13 cellular contexts compared by ENCODE assay signal in genomic region chr10:133390597-133391248, GRCh38. TPM values are rescaled to one million over a fixed set of nuclear protein-coding genes. Genes with fewer than 3 reads are reported as not detected.
DNase-seq lines count a peak whose midpoint lies in the region; ATAC-seq, FAIRE-seq and TF ChIP-seq lines count a peak whose summit lies in the region.
"Had no signal": no experiment of that assay in that cellular context is flagged by ENCODE, and none has a peak within 500 bp of the region (broad histone marks: within the 10 kb centered on the region; RNA-seq: fewer than 3 reads in every experiment).

No MANE protein-coding gene starts in this region.

- 59% methylated on average over 8 of the region's 19 CpGs for WGBS in K562 (ENCODE audit: insufficient coverage, low coverage, missing lambda C conversion rate)

- peaks cover 19% of the 10 kb centered on the region for H3K4me1 Mint-ChIP-seq in neural progenitor cell

- peak overlapping the region; percentile 83 for H3K27ac ChIP-seq in K562 (ENCODE audit: extremely low read depth, low read depth, low read length)
- no peak overlapping the region for H3K27ac ChIP-seq in neural progenitor cell
- H3K27ac ChIP-seq: brain microvascular endothelial cell, tibial nerve had no signal

- no peaks in the 10 kb centered on the region for H3K9me3 ChIP-seq in K562 (replicated peaks; ENCODE audit: control insufficient read depth, insufficient read depth, low read depth, low read length)
- H3K9me3 ChIP-seq in neural progenitor cell (ENCODE audit: low read depth): no peaks in the 10 kb centered on the region
- H3K9me3 ChIP-seq: tibial nerve had no signal

- TF ChIP-seq EP300 in K562 (IDR thresholded peaks at IDR 0.05; ENCODE audit: low read length): no peak

- BruUV-seq in K562 (replicated peaks; lab: Mats Ljungman, UMichigan): no TSS peak

- no peak for FAIRE-seq in K562 (lab: Jason Lieb, UNC)

- no peak for ATAC-seq in K562

- H3K4me3 ChIP-seq in GM08714 (ENCODE audit: low read length): peak overlapping the region; percentile 68; the same call in 1 of the 2 replicates
- peak overlapping the region; percentile 61 for H3K4me3 ChIP-seq in NB4 (ENCODE audit: low read depth, low read length)
- H3K4me3 ChIP-seq in K562: peak overlapping the region; percentile 46; the same call in 1 of the 2 replicates
- H3K4me3 ChIP-seq in neural progenitor cell: no peak overlapping the region
- H3K4me3 ChIP-seq: tibial nerve had no signal

- intact Hi-C loops in K562 (cut with micrococcal nuclease): loop anchor here (5.0 to 10.0 kb wide), 2 partner anchors 33 to 66 kb away; partner anchors contain the start of gene FUOM

- DNase-seq in NB4 (ENCODE audit: low read depth) (no peak), K562 (ENCODE audit: extremely low read depth in 1 of 4, low spot score in 3 of 4) (peak in 1 of 4 experiments; percentile 10), neural progenitor cell (ENCODE audit: low spot score) (no peak), GM03348 (ENCODE audit: low spot score) (no peak), SW480 (ENCODE audit: low spot score) (no peak), OCI-M1 (lab: John Stamatoyannopoulos, UW) (no peak), UCSD-AML1 (lab: John Stamatoyannopoulos, UW; ENCODE audit: unreplicated experiment) (no peak)
- DNase-seq: brain microvascular endothelial cell, DMS79, kidney glomerular epithelial cell, NCI-H510A had no signal

- TF ChIP-seq POLR2A in NB4 (IDR thresholded peaks at IDR 0.05; ENCODE audit: extremely low read depth, insufficient read length) (no peak), K562 (conservative IDR thresholded peaks at IDR 0.05) (no peak)

- H3K27ac Mint-ChIP-seq in neural progenitor cell: no peak overlapping the region

- in situ Hi-C loops in K562 (cut with MboI): no loop called here

- peak overlapping the region; percentile 10 for H3K4me3 Mint-ChIP-seq in neural progenitor cell

- H3K9ac ChIP-seq in K562 (ENCODE audit: insufficient read depth in 1 of 2, low read depth in 2 of 2, low read length in 2 of 2) (peak overlapping the region; percentile 30 to 52; a peak in 3 of 4 replicates), neural progenitor cell (no peak overlapping the region)

- H3K4me2 ChIP-seq in K562 (ENCODE audit: insufficient read depth, low read length) (peak overlapping the region; percentile 92), neural progenitor cell (no peak overlapping the region)

- POLR2A ChIA-PET in K562 (lab: Yijun Ruan, JAX): interaction anchor here (0.6 to 1.6 kb wide), 3 partner anchors 8 to 13 kb away, joined by 3 to 5 read pairs (median 4); partner anchors contain the start of gene PAOX

- H3K9me1 ChIP-seq in K562 (ENCODE audit: control insufficient read depth, insufficient read depth, low read length): no peaks in the 10 kb centered on the region

- peaks cover 7% of the 10 kb centered on the region for H3K27me3 Mint-ChIP-seq in neural progenitor cell (ENCODE audit: insufficient read depth, low read depth)

- no peak for TF ChIP-seq RAD21 in K562 (CRISPR knock-in tag; conservative IDR thresholded peaks at IDR 0.05 in 1 of 2, IDR thresholded peaks at IDR 0.05 in 1 of 2)

- peaks cover 9% of the 10 kb centered on the region for H3F3A ChIP-seq in neural progenitor cell (ENCODE audit: low read depth)

- no peaks in the 10 kb centered on the region for H3K27me3 ChIP-seq in K562 (ENCODE audit: control insufficient read depth in 2 of 2, insufficient read depth in 2 of 2, low read length in 2 of 2)
- H3K27me3 ChIP-seq in neural progenitor cell: no peaks in the 10 kb centered on the region
- H3K27me3 ChIP-seq: brain microvascular endothelial cell, tibial nerve had no signal

- H2AFZ ChIP-seq in K562 (ENCODE audit: low read depth, low read length): no peak overlapping the region
- no peak overlapping the region for H2AFZ ChIP-seq in neural progenitor cell (replicated peaks)

- peaks cover 2% of the 10 kb centered on the region for H3K36me3 Mint-ChIP-seq in neural progenitor cell

- H3K36me3 ChIP-seq in K562 (ENCODE audit: control insufficient read depth, insufficient read depth, low read length) (peaks cover 7% of the 10 kb centered on the region; the same call in 1 of the 3 replicates), neural progenitor cell (no peaks in the 10 kb centered on the region)
- H3K36me3 ChIP-seq: brain microvascular endothelial cell had no signal

- H4K20me1 ChIP-seq in K562 (replicated peaks; ENCODE audit: control insufficient read depth, insufficient read depth, low read length): no peaks in the 10 kb centered on the region
- peaks cover 6% of the 10 kb centered on the region for H4K20me1 ChIP-seq in neural progenitor cell (ENCODE audit: low read depth)

- H3K4me1 ChIP-seq in K562 (replicated peaks in 1 of 2; ENCODE audit: control insufficient read depth in 2 of 2, insufficient read depth in 2 of 2, low read length in 2 of 2): peaks cover 15 to 62% of the 10 kb centered on the region in 2 experiments
- H3K4me1 ChIP-seq in neural progenitor cell: peaks cover 11% of the 10 kb centered on the region

- H3K9me3 Mint-ChIP-seq in neural progenitor cell: no peaks in the 10 kb centered on the region

- H3K79me2 ChIP-seq in K562 (ENCODE audit: control insufficient read depth, insufficient read depth, low read length): peaks cover 14% of the 10 kb centered on the region
- H3K79me2 ChIP-seq in neural progenitor cell (ENCODE audit: low read depth): peaks cover 14% of the 10 kb centered on the region

- TF ChIP-seq CTCF in NB4 (IDR thresholded peaks at IDR 0.05; ENCODE audit: low read depth, low read length) (no peak), K562 (IDR thresholded peaks at IDR 0.05 in 2 of 3, conservative IDR thresholded peaks at IDR 0.05 in 1 of 3; ENCODE audit: insufficient read depth in 2 of 3, low read depth in 1 of 3, low read length in 3 of 3) (no peak), neural progenitor cell (IDR thresholded peaks at IDR 0.05) (no peak)

- CTCF ChIA-PET in K562 (lab: Yijun Ruan, JAX; ENCODE audit: low intra/inter-chr PET ratio): no interaction called here

RNA-seq across cellular contexts. Expression of gene MTG1, which starts 3.2 kb away (rescaled TPM):
- total RNA-seq in K562 (2011; cell fraction: chromatin; rRNA removed; ENCODE audit: low replicate concordance): 121 and 197 TPM in 2 replicates
- total RNA-seq in K562 (2011; cell fraction: nucleolus; rRNA removed): 101 and 119 TPM in 2 replicates
- 85.3 and 89.5 TPM in 2 replicates for total RNA-seq in K562 (2011; cell fraction: nucleoplasm; rRNA removed)
- 11.6 and 16.9 TPM in 2 replicates for total RNA-seq in K562 (2014; rRNA removed)
- total RNA-seq in K562 (2014; rRNA removed; fragmentation: Illumina TruSeq; extraction: Trizol): 10.1 and 13.8 TPM in 2 replicates
- total RNA-seq in K562 (2015; rRNA removed; fragmentation: Illumina TruSeq; extraction: Trizol): 13.8 and 15.4 TPM in 2 replicates
- 18.1 and 18.2 TPM in 2 replicates for total RNA-seq in K562 (2021)
- polyA plus RNA-seq in K562 (2011; rRNA removed): 24.1 and 27.1 TPM in 2 replicates
- polyA plus RNA-seq in K562 (2011; cell fraction: cytosol; rRNA removed): 17.9 and 25.1 TPM in 2 replicates
- polyA plus RNA-seq in K562 (2011; cell fraction: nucleus; rRNA removed): 72.9 and 146 TPM in 2 replicates
- 16.4 and 17.9 TPM in 2 replicates for polyA plus RNA-seq in K562 (2012)
- polyA plus RNA-seq in K562 (2014; fragmentation: Illumina TruSeq; extraction: Trizol): 19.5 and 22.1 TPM in 2 replicates
- 1 to 10 TPM; 2.8 to 3.0 TPM for polyA plus RNA-seq in K562 (2014; fragmentation: Nextera tagmentation; extraction: Ambion mirVana)
- 23.0 and 28.2 TPM in 2 replicates for polyA plus RNA-seq in K562 (2014; rRNA removed)
- polyA minus RNA-seq in K562 (2011; rRNA and poly(A)+ RNA removed): 25.9 and 28.3 TPM in 2 replicates
- polyA minus RNA-seq in K562 (2011; cell fraction: cytosol; rRNA and poly(A)+ RNA removed): 16.2 and 17.5 TPM in 2 replicates
- polyA minus RNA-seq in K562 (2011; cell fraction: nucleus; rRNA and poly(A)+ RNA removed): 29.9 and 33.8 TPM in 2 replicates
- total RNA-seq in neural progenitor cell (ENCODE audit: low replicate concordance): 28.0 and 28.8 TPM in 2 replicates

RNA-seq across cellular contexts. Expression of gene PAOX, which starts 11.7 kb away (rescaled TPM):
- total RNA-seq in K562 (2011; cell fraction: chromatin; rRNA removed; ENCODE audit: low replicate concordance): 4.2 and 13.2 TPM in 2 replicates
- 10.2 and 10.9 TPM in 2 replicates for total RNA-seq in K562 (2011; cell fraction: nucleolus; rRNA removed)
- total RNA-seq in K562 (2011; cell fraction: nucleoplasm; rRNA removed): 7.6 and 9.1 TPM in 2 replicates
- total RNA-seq in K562 (2014; rRNA removed) (4.9 and 8.7 TPM in 2 replicates), K562 (2014; rRNA removed; fragmentation: Illumina TruSeq; extraction: Trizol) (1.1 and 1.6 TPM in 2 replicates), K562 (2015; rRNA removed; fragmentation: Illumina TruSeq; extraction: Trizol) (2.6 and 2.8 TPM in 2 replicates), K562 (2021) (6.0 and 6.4 TPM in 2 replicates), neural progenitor cell (ENCODE audit: low replicate concordance) (4.6 and 8.2 TPM in 2 replicates)
- polyA plus RNA-seq in K562 (2011; rRNA removed) (4.2 and 4.3 TPM in 2 replicates), K562 (2014; fragmentation: Illumina TruSeq; extraction: Trizol) (1.4 and 2.0 TPM in 2 replicates), K562 (2014; fragmentation: Nextera tagmentation; extraction: Ambion mirVana) (1 to 10 TPM in 1 of 2 experiments, under 1 TPM in 1; 0.80 to 1.7 TPM), K562 (2014; rRNA removed) (5.1 and 5.4 TPM in 2 replicates)
- polyA plus RNA-seq in K562 (2011; cell fraction: cytosol; rRNA removed): 5.2 and 10.9 TPM in 2 replicates
- 7.7 and 12.4 TPM in 2 replicates for polyA plus RNA-seq in K562 (2011; cell fraction: nucleus; rRNA removed)
- 3.5 and 4.0 TPM in 2 replicates for polyA plus RNA-seq in K562 (2012)
- 1.0 and 1.4 TPM in 2 replicates for polyA minus RNA-seq in K562 (2011; rRNA and poly(A)+ RNA removed)
- polyA minus RNA-seq in K562 (2011; cell fraction: cytosol; rRNA and poly(A)+ RNA removed): 0.91 and 3.4 TPM in 2 replicates
- 3.9 and 4.3 TPM in 2 replicates for polyA minus RNA-seq in K562 (2011; cell fraction: nucleus; rRNA and poly(A)+ RNA removed)

RNA-seq across cellular contexts. Expression of gene ECHS1, which starts 17.6 kb away (rescaled TPM):
- total RNA-seq in K562 (2011; cell fraction: chromatin; rRNA removed; ENCODE audit: low replicate concordance): 6.2 and 13.6 TPM in 2 replicates
- 10.1 and 14.7 TPM in 2 replicates for total RNA-seq in K562 (2011; cell fraction: nucleolus; rRNA removed)
- total RNA-seq in K562 (2011; cell fraction: nucleoplasm; rRNA removed): 9.6 and 10.3 TPM in 2 replicates
- total RNA-seq in K562 (2014; rRNA removed): 69.5 and 74.3 TPM in 2 replicates
- 43.1 and 46.5 TPM in 2 replicates for total RNA-seq in K562 (2014; rRNA removed; fragmentation: Illumina TruSeq; extraction: Trizol)
- total RNA-seq in K562 (2015; rRNA removed; fragmentation: Illumina TruSeq; extraction: Trizol): 48.4 and 49.3 TPM in 2 replicates
- total RNA-seq in K562 (2021): 85.3 and 89.5 TPM in 2 replicates
- 16.6 and 23.5 TPM in 2 replicates for polyA plus RNA-seq in K562 (2011; rRNA removed)
- polyA plus RNA-seq in K562 (2011; cell fraction: cytosol; rRNA removed): 23.9 and 38.6 TPM in 2 replicates
- 31.1 and 34.4 TPM in 2 replicates for polyA plus RNA-seq in K562 (2011; cell fraction: nucleus; rRNA removed)
- polyA plus RNA-seq in K562 (2012): 72.3 and 78.6 TPM in 2 replicates
- 67.1 and 68.1 TPM in 2 replicates for polyA plus RNA-seq in K562 (2014; fragmentation: Illumina TruSeq; extraction: Trizol)
- 100 to 1,000 TPM in 1 of 2 experiments, 10 to 100 TPM in 1; 98.8 to 100 TPM for polyA plus RNA-seq in K562 (2014; fragmentation: Nextera tagmentation; extraction: Ambion mirVana)
- polyA plus RNA-seq in K562 (2014; rRNA removed): 37.4 and 38.0 TPM in 2 replicates
- 12.8 and 14.4 TPM in 2 replicates for polyA minus RNA-seq in K562 (2011; rRNA and poly(A)+ RNA removed)
- polyA minus RNA-seq in K562 (2011; cell fraction: cytosol; rRNA and poly(A)+ RNA removed): 29.2 and 40.4 TPM in 2 replicates
- 4.2 and 7.0 TPM in 2 replicates for polyA minus RNA-seq in K562 (2011; cell fraction: nucleus; rRNA and poly(A)+ RNA removed)
- total RNA-seq in neural progenitor cell (ENCODE audit: low replicate concordance): 77.4 and 91.9 TPM in 2 replicates

RNA-seq across cellular contexts. Expression of gene FUOM, which starts 32.9 kb away (rescaled TPM):
- total RNA-seq in K562 (2011; cell fraction: chromatin; rRNA removed; ENCODE audit: low replicate concordance): 10.6 and 28.4 TPM in 2 replicates
- 42.5 and 54.1 TPM in 2 replicates for total RNA-seq in K562 (2011; cell fraction: nucleolus; rRNA removed)
- total RNA-seq in K562 (2011; cell fraction: nucleoplasm; rRNA removed): 19.0 and 24.0 TPM in 2 replicates
- total RNA-seq in K562 (2014; rRNA removed) (89.7 and 91.1 TPM in 2 replicates), K562 (2014; rRNA removed; fragmentation: Illumina TruSeq; extraction: Trizol) (8.6 and 14.0 TPM in 2 replicates), K562 (2015; rRNA removed; fragmentation: Illumina TruSeq; extraction: Trizol) (26.7 and 27.0 TPM in 2 replicates), K562 (2021) (47.8 and 61.2 TPM in 2 replicates), neural progenitor cell (ENCODE audit: low replicate concordance) (9.3 and 20.5 TPM in 2 replicates)
- polyA plus RNA-seq in K562 (2011; rRNA removed) (27.4 and 31.3 TPM in 2 replicates), K562 (2014; fragmentation: Illumina TruSeq; extraction: Trizol) (20.4 and 34.6 TPM in 2 replicates), K562 (2014; fragmentation: Nextera tagmentation; extraction: Ambion mirVana) (10 to 100 TPM in 1 of 2 experiments, 1 to 10 TPM in 1; 1.8 to 14.4 TPM), K562 (2014; rRNA removed) (96.1 and 108 TPM in 2 replicates)
- 39.9 and 94.4 TPM in 2 replicates for polyA plus RNA-seq in K562 (2011; cell fraction: cytosol; rRNA removed)
- polyA plus RNA-seq in K562 (2011; cell fraction: nucleus; rRNA removed): 29.5 and 49.3 TPM in 2 replicates
- 22.3 and 26.8 TPM in 2 replicates for polyA plus RNA-seq in K562 (2012)
- 2.1 and 4.9 TPM in 2 replicates for polyA minus RNA-seq in K562 (2011; rRNA and poly(A)+ RNA removed)
- polyA minus RNA-seq in K562 (2011; cell fraction: cytosol; rRNA and poly(A)+ RNA removed): 7.0 and 9.8 TPM in 2 replicates
- 38.7 and 48.6 TPM in 2 replicates for polyA minus RNA-seq in K562 (2011; cell fraction: nucleus; rRNA and poly(A)+ RNA removed)

RNA-seq across cellular contexts. Expression of gene SPRN, which starts 33.7 kb away (rescaled TPM):
- total RNA-seq in K562 (2011; cell fraction: chromatin; rRNA removed; ENCODE audit: low replicate concordance): not detected in 2 replicates
- total RNA-seq in K562 (2011; cell fraction: nucleolus; rRNA removed): not detected in 2 replicates
- total RNA-seq in K562 (2011; cell fraction: nucleoplasm; rRNA removed): not detected in 2 replicates
- total RNA-seq in K562 (2014; rRNA removed): not detected in 2 replicates
- not detected in 2 replicates for total RNA-seq in K562 (2014; rRNA removed; fragmentation: Illumina TruSeq; extraction: Trizol)
- total RNA-seq in K562 (2015; rRNA removed; fragmentation: Illumina TruSeq; extraction: Trizol): not detected in 2 replicates
- total RNA-seq in K562 (2021): not detected in 2 replicates
- polyA plus RNA-seq in K562 (2011; rRNA removed): not detected in 2 replicates
- polyA plus RNA-seq in K562 (2011; cell fraction: cytosol; rRNA removed): not detected in 2 replicates
- not detected in 2 replicates for polyA plus RNA-seq in K562 (2011; cell fraction: nucleus; rRNA removed)
- polyA plus RNA-seq in K562 (2012): 1.2 and 1.6 TPM in 2 replicates
- not detected in 2 replicates for polyA plus RNA-seq in K562 (2014; fragmentation: Illumina TruSeq; extraction: Trizol)
- under 1 TPM in 1 of 2 experiments, not detected in 1; 0.04 TPM for polyA plus RNA-seq in K562 (2014; fragmentation: Nextera tagmentation; extraction: Ambion mirVana)
- not detected in 2 replicates for polyA plus RNA-seq in K562 (2014; rRNA removed)
- polyA minus RNA-seq in K562 (2011; rRNA and poly(A)+ RNA removed): not detected in 2 replicates
- polyA minus RNA-seq in K562 (2011; cell fraction: cytosol; rRNA and poly(A)+ RNA removed): not detected in 2 replicates
- polyA minus RNA-seq in K562 (2011; cell fraction: nucleus; rRNA and poly(A)+ RNA removed): not detected in 2 replicates
- 0.06 and 0.12 TPM in 2 replicates for total RNA-seq in neural progenitor cell (ENCODE audit: low replicate concordance)
- total RNA-seq: tibial nerve had no signal
